15 cellular contexts compared by ENCODE assay signal in the genomic region with DNA sequence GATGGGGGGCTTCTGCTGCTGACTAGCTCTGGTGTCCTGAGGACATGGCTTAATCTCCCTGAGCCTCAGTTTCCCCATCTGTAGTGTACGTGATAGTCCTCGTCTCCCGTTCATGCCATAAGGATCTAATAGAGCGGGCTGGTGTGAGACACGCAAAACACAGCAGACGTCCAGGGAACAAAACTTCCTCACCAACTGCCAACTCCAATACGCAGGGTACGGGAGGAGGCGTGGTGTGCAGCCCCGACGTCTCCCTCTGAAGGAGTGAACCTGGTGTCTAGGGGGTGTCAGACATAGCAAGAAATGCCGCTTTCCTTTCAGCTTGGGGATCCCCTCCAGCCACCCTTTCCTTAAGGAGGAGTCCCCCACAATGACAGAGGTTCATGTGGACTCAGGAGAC. TPM values are rescaled to one million over a fixed set of nuclear protein-coding genes. Genes with fewer than 3 reads are reported as not detected.
DNase-seq lines count a peak whose midpoint lies in the region; ATAC-seq and TF ChIP-seq lines count a peak whose summit lies in the region.
"Had no signal": no experiment of that assay in that cellular context is flagged by ENCODE, and none has a peak within 500 bp of the region (broad histone marks: within the 10 kb centered on the region; RNA-seq: fewer than 3 reads in every experiment).

No MANE protein-coding gene starts in this region.

- no peak for TF ChIP-seq EP300 in sigmoid colon (IDR thresholded peaks at IDR 0.05)

- H3K27ac ChIP-seq in Panc1 (ENCODE audit: low read length) = peak overlapping the region; percentile 85
- peak overlapping the region; percentile 80 to 93 for H3K27ac ChIP-seq in coronary artery
- peak overlapping the region; percentile 15 for H3K27ac ChIP-seq in parathyroid adenoma
- H3K27ac ChIP-seq in thoracic aorta = peak overlapping the region; percentile 44 to 59
- H3K27ac ChIP-seq in sigmoid colon = no peak overlapping the region
- H3K27ac ChIP-seq: BLaER1 had no signal

- no peaks in the 10 kb centered on the region for H3K79me2 ChIP-seq in parathyroid adenoma

- H3K9ac ChIP-seq in parathyroid adenoma = no peak overlapping the region
- H3K9ac ChIP-seq: BLaER1 had no signal

- H3K9me3 Mint-ChIP-seq in Caco-2 (ENCODE audit: unreplicated experiment) = no peaks in the 10 kb centered on the region

- TF ChIP-seq CTCF in Panc1 (IDR thresholded peaks at IDR 0.05) = no peak
- TF ChIP-seq CTCF in coronary artery (IDR thresholded peaks at IDR 0.05) = no peak
- TF ChIP-seq CTCF in parathyroid adenoma (IDR thresholded peaks at IDR 0.05) = no peak
- TF ChIP-seq CTCF in thoracic aorta (IDR thresholded peaks at IDR 0.05) = no peak
- no peak for TF ChIP-seq CTCF in sigmoid colon (IDR thresholded peaks at IDR 0.05)
- no peak for TF ChIP-seq CTCF in Caco-2 (IDR thresholded peaks at IDR 0.05; ENCODE audit: insufficient read depth in 1 of 2, low read depth in 1 of 2, low read length in 1 of 2, severe bottlenecking in 1 of 2, unreplicated experiment in 1 of 2)

- H3K27me3 Mint-ChIP-seq in Caco-2 (ENCODE audit: insufficient read depth, unreplicated experiment) = no peaks in the 10 kb centered on the region

- no peak overlapping the region for H3K4me2 ChIP-seq in parathyroid adenoma (ENCODE audit: low read length)
- H3K4me2 ChIP-seq: BLaER1 had no signal

- intact Hi-C loops in Panc1 (cut with micrococcal nuclease; ENCODE audit: unreplicated experiment) (no loop called here), sigmoid colon (cut with DNase I) (no loop called here), Caco-2 (cut with micrococcal nuclease; ENCODE audit: unreplicated experiment) (no loop called here)

- peaks cover 7% of the 10 kb centered on the region for H3K4me1 Mint-ChIP-seq in Caco-2 (ENCODE audit: low read depth, unreplicated experiment)

- POLR2A ChIA-PET in Panc1 (lab: Charles Lee) = no interaction called here
- POLR2A ChIA-PET in Caco-2 (lab: Charles Lee) = no interaction called here

- CTCF ChIA-PET in Panc1 (lab: Charles Lee) = interaction anchor here (0.6 to 1.2 kb wide), 2 partner anchors 59 to 79 kb away, joined by 3 read pairs; no protein-coding TSS in a partner anchor
- CTCF ChIA-PET in Caco-2 (lab: Charles Lee) = no interaction called here

- H3K36me3 Mint-ChIP-seq in Caco-2 (ENCODE audit: insufficient read depth, unreplicated experiment) = no peaks in the 10 kb centered on the region

- H3K27ac Mint-ChIP-seq in Caco-2 (ENCODE audit: unreplicated experiment) = no peak overlapping the region
- H3K27ac Mint-ChIP-seq: CD8-positive, alpha-beta memory T cell; HFFc6 had no signal

- H3K36me3 ChIP-seq in Panc1 (ENCODE audit: control insufficient read depth, insufficient read depth, low read length) (no peaks in the 10 kb centered on the region), parathyroid adenoma (ENCODE audit: control insufficient read depth, insufficient read depth, low read length) (no peaks in the 10 kb centered on the region), thoracic aorta (no peaks in the 10 kb centered on the region), sigmoid colon (no peaks in the 10 kb centered on the region), Caco-2 (ENCODE audit: control insufficient read depth, insufficient read depth, low read length) (no peaks in the 10 kb centered on the region)
- H3K36me3 ChIP-seq: BLaER1 had no signal

- H3K27me3 ChIP-seq in Panc1 (ENCODE audit: control insufficient read depth, insufficient read depth, low read length) = no peaks in the 10 kb centered on the region
- H3K27me3 ChIP-seq in parathyroid adenoma (ENCODE audit: control insufficient read depth, insufficient read depth, low read length) = no peaks in the 10 kb centered on the region
- no peaks in the 10 kb centered on the region for H3K27me3 ChIP-seq in thoracic aorta (replicated peaks; ENCODE audit: insufficient read depth)
- no peaks in the 10 kb centered on the region for H3K27me3 ChIP-seq in sigmoid colon
- no peaks in the 10 kb centered on the region for H3K27me3 ChIP-seq in Caco-2 (replicated peaks; ENCODE audit: control insufficient read depth, insufficient read depth, low read length)
- H3K27me3 ChIP-seq: BLaER1 had no signal

- no peak overlapping the region for H2AFZ ChIP-seq in parathyroid adenoma

- BruUV-seq in Panc1 (replicated peaks; lab: Mats Ljungman, UMichigan) = no TSS peak
- BruUV-seq in Caco-2 (replicated peaks; lab: Mats Ljungman, UMichigan) = no TSS peak

- no peak for ATAC-seq in Panc1
- no peak for ATAC-seq in thoracic aorta (ENCODE audit: insufficient number of reproducible peaks, low FRiP score, low read depth)

- TF ChIP-seq POLR2A in sigmoid colon (IDR thresholded peaks at IDR 0.05) = no peak

- H3K4me3 Mint-ChIP-seq in Caco-2 (ENCODE audit: unreplicated experiment) = no peak overlapping the region
- H3K4me3 Mint-ChIP-seq: CD8-positive, alpha-beta memory T cell; HFFc6 had no signal

- DNase-seq in Panc1 (ENCODE audit: low read depth, low spot score) (no peak), coronary artery (ENCODE audit: low spot score) (no peak), thoracic aorta (ENCODE audit: low spot score) (no peak), sigmoid colon (no peak), Caco-2 (no peak), EL (no peak)
- DNase-seq: HFFc6; KG1; NCI-H1092; NCI-H226; NCI-H526 treated with DMSO at 0.1 percent for 48 hours; NK-92 treated with Interleukin-12 subunit alpha and Interleukin-12 subunit beta, amount 100 ng/mL, for 24 hours had no signal

- H3K4me1 ChIP-seq in Panc1 (ENCODE audit: control insufficient read depth, insufficient read depth, low read length) = peaks cover 67% of the 10 kb centered on the region
- H3K4me1 ChIP-seq in parathyroid adenoma = no peaks in the 10 kb centered on the region
- H3K4me1 ChIP-seq in thoracic aorta (ENCODE audit: control insufficient read depth in 1 of 2, low read depth in 2 of 2) = peaks cover 41 to 88% of the 10 kb centered on the region in 2 donors
- H3K4me1 ChIP-seq in sigmoid colon = peaks cover 0 to 15% (median 7%) of the 10 kb centered on the region in 4 donors
- peaks cover 17% of the 10 kb centered on the region for H3K4me1 ChIP-seq in Caco-2

- H3K9me3 ChIP-seq in Panc1 (ENCODE audit: control insufficient read depth, insufficient read depth, low read depth, low read length) (peaks cover 7% of the 10 kb centered on the region; the same call in 1 of the 2 replicates), parathyroid adenoma (ENCODE audit: control insufficient read depth, low read length) (no peaks in the 10 kb centered on the region), thoracic aorta (peaks cover 3% of the 10 kb centered on the region), sigmoid colon (peaks cover 0 to 3% (median 0%) of the 10 kb centered on the region in 4 donors), Caco-2 (peaks cover 12% of the 10 kb centered on the region; the same call in 1 of the 2 replicates)

- no peak overlapping the region for H3K4me3 ChIP-seq in Panc1 (ENCODE audit: low read depth in 2 of 2, low read length in 2 of 2)
- H3K4me3 ChIP-seq in coronary artery = peak overlapping the region; percentile 37
- no peak overlapping the region for H3K4me3 ChIP-seq in parathyroid adenoma (ENCODE audit: low read depth, low read length)
- no peak overlapping the region for H3K4me3 ChIP-seq in thoracic aorta
- H3K4me3 ChIP-seq in sigmoid colon = no peak overlapping the region
- H3K4me3 ChIP-seq in Caco-2 (ENCODE audit: low read depth, low read length) = no peak overlapping the region
- H3K4me3 ChIP-seq: BLaER1 had no signal

- in situ Hi-C loops in Panc1 (cut with HindIII; ENCODE audit: low pct_unique_long_range_greater_than_20kb, low sequenced_read_pairs) = no loop called here

- WGBS in sigmoid colon, 2 donors = 94 to 96% methylated on average over 12 of the region's 12 CpGs

RNA-seq across cellular contexts. Expression of a gene that starts 55.0 kb away (rescaled TPM):
- total RNA-seq in Panc1 (2021; ENCODE audit: unreplicated experiment) = 45.9 TPM
- 52.1 TPM for polyA plus RNA-seq in Panc1 (2012; ENCODE audit: insufficient read length)
- total RNA-seq in thoracic aorta = 100 to 1,000 TPM in 1 of 2 donors, 10 to 100 TPM in 1; 73.3 to 113 TPM
- total RNA-seq in sigmoid colon = 1 to 10 TPM; 4.8 to 8.0 (median 5.8) TPM
- 1 to 10 TPM; 1.8 to 9.2 (median 1.8) TPM for polyA plus RNA-seq in sigmoid colon
- total RNA-seq in Caco-2 (2022) = 8.9 and 10.5 TPM in 2 replicates
- polyA plus RNA-seq: CD8-positive, alpha-beta memory T cell had no signal

Comparison
In these comparisons a context has a peak if more than half of its experiments do, and no peak if none do; other contexts are left out.
1. H3K27ac ChIP-seq: peak in Panc1 (single experiment), coronary artery (2 of 2), parathyroid adenoma (single experiment) and thoracic aorta (2 of 2); none in sigmoid colon (0 of 4).